21 cellular contexts compared by ENCODE assay signal in the genomic region with DNA sequence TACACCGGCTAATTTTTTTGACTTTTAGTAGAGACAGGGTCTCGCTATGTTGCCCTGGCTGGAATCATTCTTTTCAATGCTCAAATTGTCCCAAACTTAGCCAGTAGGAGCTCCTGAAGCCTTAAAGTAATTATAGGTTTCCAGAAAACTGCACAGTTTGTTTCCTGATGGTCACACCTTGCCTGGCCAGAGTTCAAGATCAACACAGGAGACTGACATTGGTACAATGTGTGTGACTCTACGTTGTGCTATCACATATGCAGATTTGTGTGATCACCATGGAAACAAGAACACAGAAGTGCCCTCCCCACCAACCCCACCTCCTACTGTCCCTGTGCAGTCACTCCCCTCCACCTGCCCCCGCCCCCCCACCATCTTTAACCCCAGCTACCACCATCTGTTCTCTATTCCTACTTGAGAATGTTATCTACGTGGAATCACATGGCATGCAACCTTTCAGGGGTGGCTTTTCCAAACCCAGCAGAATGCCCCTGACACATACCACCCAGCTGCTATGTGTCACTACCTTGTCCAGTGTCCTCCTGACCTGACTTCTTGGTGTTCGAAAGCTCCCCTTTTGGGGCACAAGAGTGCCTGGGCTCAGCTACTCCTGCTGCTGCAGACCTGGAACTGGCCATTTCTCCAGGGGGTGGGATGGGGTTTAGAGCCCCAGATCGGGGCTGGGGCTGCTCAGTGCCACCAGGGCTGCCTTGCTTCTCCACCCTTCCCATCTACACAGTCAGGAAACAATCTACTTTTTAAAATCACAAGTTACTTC. TPM values are rescaled to one million over a fixed set of nuclear protein-coding genes. Genes with fewer than 3 reads are reported as not detected.
DNase-seq lines count a peak whose midpoint lies in the region; ATAC-seq and TF ChIP-seq lines count a peak whose summit lies in the region.
"Had no signal": no experiment of that assay in that cellular context is flagged by ENCODE, and none has a peak within 500 bp of the region (broad histone marks: within the 10 kb centered on the region; RNA-seq: fewer than 3 reads in every experiment).

No MANE protein-coding gene starts in this region.

- TF ChIP-seq CTCF in OCI-LY7 (conservative IDR thresholded peaks at IDR 0.05; ENCODE audit: low read length) = no peak
- no peak for TF ChIP-seq CTCF in CD14-positive monocyte (IDR thresholded peaks at IDR 0.05)

- no peaks in the 10 kb centered on the region for H3K9me3 Mint-ChIP-seq in activated naive CD4-positive, alpha-beta T cell treated with anti-CD3 and anti-CD28 coated beads, Interleukin-2, amount 10 ng/mL, durations not matched to agents 7 days and 5 days
- H3K9me3 Mint-ChIP-seq in activated naive CD4-positive, alpha-beta T cell treated with anti-CD3 and anti-CD28 coated beads for 36 hours = no peaks in the 10 kb centered on the region
- H3K9me3 Mint-ChIP-seq in CD14-positive monocyte = peaks cover 0 to 4% (median 0%) of the 10 kb centered on the region in 7 donors
- H3K9me3 Mint-ChIP-seq: activated CD4-positive, alpha-beta memory T cell treated with anti-CD3 and anti-CD28 coated beads for 36 hours; activated T-helper 2 cell treated with anti-CD3 and anti-CD28 coated beads, Interferon-gamma antibody, Interleukin-2, Interleukin-4, amounts not matched to agents 10 μg/mL and 5 μg/mL and 100 μg/mL, durations not matched to agents 14 hours and 24 hours and 36 hours; central memory CD8-positive, alpha-beta T cell; nephron; stimulated activated naive CD8-positive, alpha-beta T cell treated with anti-CD3 and anti-CD28 coated beads, Interleukin-15, Interleukin-2, amounts not matched to agents 100 ng/mL and 50 ng/mL, for 24 hours had no signal

- no peaks in the 10 kb centered on the region for H3K79me2 ChIP-seq in OCI-LY7 (ENCODE audit: insufficient read depth, low read depth, low read length)

- no peaks in the 10 kb centered on the region for H3K27me3 Mint-ChIP-seq in activated naive CD4-positive, alpha-beta T cell treated with anti-CD3 and anti-CD28 coated beads, Interleukin-2, amount 10 ng/mL, durations not matched to agents 7 days and 5 days
- no peaks in the 10 kb centered on the region for H3K27me3 Mint-ChIP-seq in activated naive CD4-positive, alpha-beta T cell treated with anti-CD3 and anti-CD28 coated beads for 36 hours (ENCODE audit: low read depth)
- H3K27me3 Mint-ChIP-seq in CD14-positive monocyte (ENCODE audit: low read depth in 3 of 3) = peaks cover 0 to 2% (median 1%) of the 10 kb centered on the region in 3 donors
- H3K27me3 Mint-ChIP-seq: activated CD4-positive, alpha-beta memory T cell treated with anti-CD3 and anti-CD28 coated beads for 36 hours; central memory CD8-positive, alpha-beta T cell; stimulated activated naive CD8-positive, alpha-beta T cell treated with anti-CD3 and anti-CD28 coated beads, Interleukin-15, Interleukin-2, amounts not matched to agents 100 ng/mL and 50 ng/mL, for 24 hours had no signal

- CTCF ChIA-PET in activated naive CD4-positive, alpha-beta T cell treated with anti-CD3 and anti-CD28 coated beads, Interleukin-2, amount 10 ng/mL, durations not matched to agents 7 days and 5 days (lab: Charles Lee) = interaction anchor here (1.0 to 2.3 kb wide), 4 partner anchors 9 to 53 kb away, joined by 3 to 5 read pairs (median 4); no protein-coding TSS in a partner anchor
- CTCF ChIA-PET in activated naive CD4-positive, alpha-beta T cell treated with anti-CD3 and anti-CD28 coated beads for 36 hours (lab: Charles Lee) = interaction anchor here (0.7 to 0.9 kb wide), 2 partner anchors 22 to 23 kb away, joined by 3 read pairs; no protein-coding TSS in a partner anchor
- CTCF ChIA-PET in OCI-LY7 (lab: Charles Lee; ENCODE audit: unreplicated experiment) = no interaction called here

- H3K4me3 ChIP-seq in OCI-LY7 (ENCODE audit: low read depth, low read length, poor library complexity, severe bottlenecking) = no peak overlapping the region
- H3K4me3 ChIP-seq: adrenal gland had no signal

- H3K4me1 Mint-ChIP-seq in activated naive CD4-positive, alpha-beta T cell treated with anti-CD3 and anti-CD28 coated beads, Interleukin-2, amount 10 ng/mL, durations not matched to agents 7 days and 5 days = peaks cover 9% of the 10 kb centered on the region
- H3K4me1 Mint-ChIP-seq in activated naive CD4-positive, alpha-beta T cell treated with anti-CD3 and anti-CD28 coated beads for 36 hours (ENCODE audit: low read depth) = no peaks in the 10 kb centered on the region
- H3K4me1 Mint-ChIP-seq in CD14-positive monocyte = peaks cover 15% of the 10 kb centered on the region
- H3K4me1 Mint-ChIP-seq: central memory CD8-positive, alpha-beta T cell had no signal

- H3K36me3 ChIP-seq in OCI-LY7 (ENCODE audit: insufficient read depth, low read length) = peaks cover 33% of the 10 kb centered on the region

- peaks cover 2% of the 10 kb centered on the region for H3K4me1 ChIP-seq in OCI-LY7 (ENCODE audit: insufficient read depth, low read length, poor library complexity, severe bottlenecking)
- H3K4me1 ChIP-seq: adrenal gland had no signal

- DNase-seq in activated naive CD4-positive, alpha-beta T cell treated with anti-CD3 and anti-CD28 coated beads, Interleukin-2, amount 10 ng/mL, durations not matched to agents 7 days and 5 days = peak; percentile 12
- no peak for DNase-seq in activated naive CD4-positive, alpha-beta T cell treated with anti-CD3 and anti-CD28 coated beads for 36 hours
- DNase-seq in OCI-LY7 (ENCODE audit: low spot score) (no peak), left colon (peak; percentile 44 to 67), ureter (ENCODE audit: low spot score) (peak; percentile 29), CD14-positive monocyte (ENCODE audit: low spot score) (no peak)
- no peak for DNase-seq in stimulated activated naive CD4-positive, alpha-beta T cell treated with Interleukin-2 at 50 U/mL for 16 hours (lab: John Stamatoyannopoulos, UW)
- DNase-seq: activated CD4-positive, alpha-beta memory T cell treated with anti-CD3 and anti-CD28 coated beads for 36 hours; mesenchymal stem cell; NCI-H146; NCI-H526; stimulated activated CD4-positive, alpha-beta T cell treated with anti-CD3 and anti-CD28 coated beads, Interleukin-12 subunit alpha, Interleukin-12 subunit beta, amount 100 ng/mL, for 4 hours; T-helper 1 cell had no signal

- H3K27ac ChIP-seq in OCI-LY7 (ENCODE audit: low read depth, low read length, poor library complexity, severe bottlenecking) = no peak overlapping the region
- H3K27ac ChIP-seq: adrenal gland, VCaP had no signal

- H3K4me2 ChIP-seq in OCI-LY7 (ENCODE audit: low read length) = no peak overlapping the region

- intact Hi-C loops in activated naive CD4-positive, alpha-beta T cell treated with anti-CD3 and anti-CD28 coated beads for 36 hours (cut with micrococcal nuclease) = no loop called here
- intact Hi-C loops in OCI-LY7 (cut with micrococcal nuclease; ENCODE audit: unreplicated experiment) (no loop called here), left colon (cut with DNase I, micrococcal nuclease) (no loop called here), CD14-positive monocyte (cut with micrococcal nuclease) (no loop called here)

- POLR2A ChIA-PET in OCI-LY7 (lab: Charles Lee) = interaction anchor here (0.6 to 1.0 kb wide), 5 partner anchors 9 to 579 kb away, joined by 3 to 8 read pairs (median 3); no protein-coding TSS in a partner anchor

- no peak overlapping the region for H3K4me3 Mint-ChIP-seq in activated naive CD4-positive, alpha-beta T cell treated with anti-CD3 and anti-CD28 coated beads, Interleukin-2, amount 10 ng/mL, durations not matched to agents 7 days and 5 days
- no peak overlapping the region for H3K4me3 Mint-ChIP-seq in activated naive CD4-positive, alpha-beta T cell treated with anti-CD3 and anti-CD28 coated beads for 36 hours
- H3K4me3 Mint-ChIP-seq in CD14-positive monocyte = peak overlapping the region in 1 of 2 donors; percentile 9
- H3K4me3 Mint-ChIP-seq: activated CD4-positive, alpha-beta memory T cell treated with anti-CD3 and anti-CD28 coated beads for 36 hours; central memory CD8-positive, alpha-beta T cell; nephron; stimulated activated naive CD8-positive, alpha-beta T cell treated with anti-CD3 and anti-CD28 coated beads, Interleukin-15, Interleukin-2, amounts not matched to agents 100 ng/mL and 50 ng/mL, for 24 hours had no signal

- H3K27ac Mint-ChIP-seq in activated naive CD4-positive, alpha-beta T cell treated with anti-CD3 and anti-CD28 coated beads, Interleukin-2, amount 10 ng/mL, durations not matched to agents 7 days and 5 days = no peak overlapping the region
- no peak overlapping the region for H3K27ac Mint-ChIP-seq in activated naive CD4-positive, alpha-beta T cell treated with anti-CD3 and anti-CD28 coated beads for 36 hours
- H3K27ac Mint-ChIP-seq in CD14-positive monocyte = no peak overlapping the region
- H3K27ac Mint-ChIP-seq: activated CD4-positive, alpha-beta memory T cell treated with anti-CD3 and anti-CD28 coated beads for 36 hours; activated T-helper 2 cell treated with anti-CD3 and anti-CD28 coated beads, Interferon-gamma antibody, Interleukin-2, Interleukin-4, amounts not matched to agents 10 μg/mL and 5 μg/mL and 100 μg/mL, durations not matched to agents 14 hours and 24 hours and 36 hours; stimulated activated naive CD8-positive, alpha-beta T cell treated with anti-CD3 and anti-CD28 coated beads, Interleukin-15, Interleukin-2, amounts not matched to agents 100 ng/mL and 50 ng/mL, for 24 hours had no signal

- BruUV-seq in OCI-LY7 (replicated peaks; lab: Mats Ljungman, UMichigan) = TSS peak; percentile 32

- no peaks in the 10 kb centered on the region for H4K20me1 ChIP-seq in OCI-LY7 (ENCODE audit: insufficient read depth, low read length)

- no peak overlapping the region for H2AFZ ChIP-seq in OCI-LY7 (ENCODE audit: low read length)

- ATAC-seq in left colon = peak; percentile 86
- no peak for ATAC-seq in HG02623 (IDR thresholded peaks at IDR 0.05; ENCODE audit: unreplicated experiment)
- ATAC-seq: Right ventricle myocardium inferior had no signal

- peaks cover 29% of the 10 kb centered on the region for H3K36me3 Mint-ChIP-seq in activated naive CD4-positive, alpha-beta T cell treated with anti-CD3 and anti-CD28 coated beads, Interleukin-2, amount 10 ng/mL, durations not matched to agents 7 days and 5 days
- peaks cover 22% of the 10 kb centered on the region for H3K36me3 Mint-ChIP-seq in activated naive CD4-positive, alpha-beta T cell treated with anti-CD3 and anti-CD28 coated beads for 36 hours (ENCODE audit: low read depth)
- peaks cover 36 to 39% of the 10 kb centered on the region in 2 donors for H3K36me3 Mint-ChIP-seq in CD14-positive monocyte

- no peaks in the 10 kb centered on the region for H3K9me2 ChIP-seq in OCI-LY7 (ENCODE audit: insufficient read depth, low read length)

- H3K9me3 ChIP-seq in OCI-LY7 (ENCODE audit: low read length) = no peaks in the 10 kb centered on the region
- H3K9me3 ChIP-seq: adrenal gland had no signal

RNA-seq across cellular contexts. Expression of a gene that starts 6.1 kb away (rescaled TPM):
- 100 to 1,000 TPM; 240 to 245 TPM for total RNA-seq in activated naive CD4-positive, alpha-beta T cell treated with anti-CD3 and anti-CD28 coated beads for 36 hours
- 152 and 247 TPM in 2 replicates for total RNA-seq in OCI-LY7 (2014; rRNA removed; shearing (Covaris generic))
- total RNA-seq in OCI-LY7 (2022) (183 and 188 TPM in 2 replicates), left colon (100 to 1,000 TPM in 1 of 2 donors, 10 to 100 TPM in 1; 88.8 to 103 TPM), ureter (189 TPM)
- 10 to 100 TPM; 42.1 to 44.9 TPM for polyA plus RNA-seq in CD14-positive monocyte

RNA-seq across cellular contexts. Expression of a gene that starts 59.0 kb away (rescaled TPM):
- 100 to 1,000 TPM; 126 to 128 TPM for total RNA-seq in activated naive CD4-positive, alpha-beta T cell treated with anti-CD3 and anti-CD28 coated beads for 36 hours
- total RNA-seq in OCI-LY7 (2014; rRNA removed; shearing (Covaris generic)) = 58.3 and 62.4 TPM in 2 replicates
- total RNA-seq in OCI-LY7 (2022) = 88.8 and 92.6 TPM in 2 replicates
- total RNA-seq in left colon = 10 to 100 TPM; 43.2 to 56.2 TPM
- total RNA-seq in ureter = 90.0 TPM
- 10 to 100 TPM; 30.9 to 35.7 TPM for polyA plus RNA-seq in CD14-positive monocyte

Comparison
In these comparisons a context has a peak if more than half of its experiments do, and no peak if none do; other contexts are left out.
1. DNase-seq: peak in activated naive CD4-positive, alpha-beta T cell treated with anti-CD3 and anti-CD28 coated beads, Interleukin-2, amount 10 ng/mL, durations not matched to agents 7 days and 5 days (single experiment), left colon (2 of 2) and ureter (single experiment); none in activated naive CD4-positive, alpha-beta T cell treated with anti-CD3 and anti-CD28 coated beads for 36 hours (single experiment), OCI-LY7 (single experiment), CD14-positive monocyte (single experiment) and stimulated activated naive CD4-positive, alpha-beta T cell treated with Interleukin-2 at 50 U/mL for 16 hours (single experiment).